19 cellular contexts compared by ENCODE assay signal in genomic region chr7:3591944-3592343, GRCh38.
"Had no signal": no experiment of that assay in that cellular context is flagged by ENCODE, and none has a peak within 500 bp of the region (broad histone marks: within the 10 kb centered on the region; RNA-seq: fewer than 3 reads in every experiment).

No MANE protein-coding gene starts in this region.

- DNase-seq: activated CD4-positive, alpha-beta memory T cell treated with anti-CD3 and anti-CD28 coated beads, Interleukin-2, amount 10 ng/mL, durations not matched to agents 7 days and 5 days; activated CD4-positive, alpha-beta T cell treated with anti-CD3 and anti-CD28 coated beads for 36 hours; activated CD8-positive, alpha-beta memory T cell treated with anti-CD3 and anti-CD28 coated beads, Interleukin-2, amount 50 U/mL, for 4 hours; activated gamma-delta T cell treated with Interleukin-2 at 50 U/mL for 16 hours; activated naive CD8-positive, alpha-beta T cell treated with anti-CD3 and anti-CD28 coated beads, Interleukin-2, amount 10 ng/mL, durations not matched to agents 7 days and 5 days; activated T-cell treated with anti-CD3 and anti-CD28 coated beads, Interleukin-2, amount 50 U/mL, for 72 hours; anterior cingulate cortex; foreskin melanocyte; head of caudate nucleus; kidney; left ventricle myocardium superior; T-helper 9 cell; tibial artery; WERI-Rb-1 had no signal

- H3K4me1 ChIP-seq: right atrium auricular region had no signal

- H3K27me3 Mint-ChIP-seq: activated CD4-positive, alpha-beta T cell treated with anti-CD3 and anti-CD28 coated beads for 36 hours; stimulated activated memory B cell treated with anti-CD40 and anti-IgM and Interleukin-4, amounts not matched to agents 10 μg/mL and 1 μg/mL and 100 μg/mL, for 72 hours had no signal

- H3K4me1 Mint-ChIP-seq: activated CD4-positive, alpha-beta memory T cell treated with anti-CD3 and anti-CD28 coated beads, Interleukin-2, amount 10 ng/mL, durations not matched to agents 7 days and 5 days; activated naive CD8-positive, alpha-beta T cell treated with anti-CD3 and anti-CD28 coated beads, Interleukin-2, amount 10 ng/mL, durations not matched to agents 7 days and 5 days had no signal

- H3K36me3 ChIP-seq: neutrophil, right atrium auricular region, tibial artery, WERI-Rb-1 had no signal

- FAIRE-seq: bronchial epithelial cell, kidney, small intestine had no signal

- H3K36me3 Mint-ChIP-seq: activated naive CD8-positive, alpha-beta T cell treated with anti-CD3 and anti-CD28 coated beads, Interleukin-2, amount 10 ng/mL, durations not matched to agents 7 days and 5 days; stimulated activated memory B cell treated with anti-CD40 and anti-IgM and Interleukin-4, amounts not matched to agents 10 μg/mL and 1 μg/mL and 100 μg/mL, for 72 hours had no signal

- ATAC-seq: activated CD4-positive, alpha-beta T cell treated with anti-CD3 and anti-CD28 coated beads for 36 hours; activated T-cell treated with anti-CD3 and anti-CD28 coated beads, Interleukin-2, amount 50 U/mL, for 72 hours; left ventricle myocardium superior; stimulated activated memory B cell treated with anti-CD40 and anti-IgM and Interleukin-4, amounts not matched to agents 10 μg/mL and 1 μg/mL and 100 μg/mL, for 72 hours had no signal

- H3K4me3 ChIP-seq: right atrium auricular region, tibial artery had no signal

- H3K27me3 ChIP-seq: neutrophil, right atrium auricular region, tibial artery had no signal

- H3K27ac Mint-ChIP-seq: activated CD4-positive, alpha-beta memory T cell treated with anti-CD3 and anti-CD28 coated beads, Interleukin-2, amount 10 ng/mL, durations not matched to agents 7 days and 5 days; activated CD4-positive, alpha-beta T cell treated with anti-CD3 and anti-CD28 coated beads for 36 hours; activated naive CD8-positive, alpha-beta T cell treated with anti-CD3 and anti-CD28 coated beads, Interleukin-2, amount 10 ng/mL, durations not matched to agents 7 days and 5 days; activated T-cell treated with anti-CD3 and anti-CD28 coated beads, Interleukin-2, amount 50 U/mL, for 72 hours; stimulated activated memory B cell treated with anti-CD40 and anti-IgM and Interleukin-4, amounts not matched to agents 10 μg/mL and 1 μg/mL and 100 μg/mL, for 72 hours had no signal

- H3K9me3 ChIP-seq: neutrophil, right atrium auricular region, tibial artery had no signal

- H3K4me3 Mint-ChIP-seq: activated CD4-positive, alpha-beta memory T cell treated with anti-CD3 and anti-CD28 coated beads, Interleukin-2, amount 10 ng/mL, durations not matched to agents 7 days and 5 days; activated CD4-positive, alpha-beta T cell treated with anti-CD3 and anti-CD28 coated beads for 36 hours; activated naive CD8-positive, alpha-beta T cell treated with anti-CD3 and anti-CD28 coated beads, Interleukin-2, amount 10 ng/mL, durations not matched to agents 7 days and 5 days; activated T-cell treated with anti-CD3 and anti-CD28 coated beads, Interleukin-2, amount 50 U/mL, for 72 hours; stimulated activated memory B cell treated with anti-CD40 and anti-IgM and Interleukin-4, amounts not matched to agents 10 μg/mL and 1 μg/mL and 100 μg/mL, for 72 hours had no signal

- H3K27ac ChIP-seq: neutrophil, right atrium auricular region, tibial artery, WERI-Rb-1 had no signal

- H3K9me3 Mint-ChIP-seq: activated CD4-positive, alpha-beta memory T cell treated with anti-CD3 and anti-CD28 coated beads, Interleukin-2, amount 10 ng/mL, durations not matched to agents 7 days and 5 days; activated naive CD8-positive, alpha-beta T cell treated with anti-CD3 and anti-CD28 coated beads, Interleukin-2, amount 10 ng/mL, durations not matched to agents 7 days and 5 days; activated T-cell treated with anti-CD3 and anti-CD28 coated beads, Interleukin-2, amount 50 U/mL, for 72 hours had no signal
